12 cellular contexts compared by ENCODE assay signal in the genomic region with DNA sequence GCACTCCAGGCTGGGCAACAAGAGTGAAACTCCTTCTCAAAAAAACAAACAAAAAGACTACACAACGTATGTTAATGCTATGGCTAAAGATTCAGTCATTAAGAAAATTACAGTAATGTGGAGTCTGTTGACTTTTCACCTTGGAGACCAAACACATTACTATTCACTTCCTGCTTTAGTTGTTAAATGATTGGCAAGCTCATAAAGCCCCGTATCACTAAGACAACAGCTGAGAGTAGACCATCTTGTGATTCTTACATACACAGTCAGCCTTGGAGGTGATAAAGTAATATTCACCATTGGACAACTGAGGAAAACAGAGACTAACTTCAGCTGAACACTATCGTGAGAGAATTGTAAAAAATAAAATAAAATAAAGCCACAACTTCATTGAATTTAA.
DNase-seq lines count a peak whose midpoint lies in the region; ATAC-seq and TF ChIP-seq lines count a peak whose summit lies in the region.
"Had no signal": no experiment of that assay in that cellular context is flagged by ENCODE, and none has a peak within 500 bp of the region (broad histone marks: within the 10 kb centered on the region; RNA-seq: fewer than 3 reads in every experiment).

No MANE protein-coding gene starts in this region.

- ATAC-seq in HG03095 (IDR thresholded peaks at IDR 0.05; ENCODE audit: unreplicated experiment) (peak; percentile 69), GM19452 (IDR thresholded peaks at IDR 0.05; ENCODE audit: unreplicated experiment) (no peak)

- in situ Hi-C loops in ACHN (cut with HindIII; ENCODE audit: low pct_ligation_motif_present, low pct_unique_long_range_greater_than_20kb, low sequenced_read_pairs): no loop called here

- H3K4me2 ChIP-seq in hepatocyte (no peak overlapping the region), SK-N-SH (no peak overlapping the region)

- no peaks in the 10 kb centered on the region for H3F3A ChIP-seq in SK-N-SH (replicated peaks; ENCODE audit: insufficient read depth)

- TF ChIP-seq RAD21 in SK-N-SH (IDR thresholded peaks at IDR 0.05; ENCODE audit: low read length): no peak

- H3K9me2 ChIP-seq in hepatocyte (replicated peaks; ENCODE audit: insufficient read depth): no peaks in the 10 kb centered on the region
- H3K9me2 ChIP-seq in SK-N-SH: no peaks in the 10 kb centered on the region

- CTCF ChIA-PET in SK-N-SH (lab: Yijun Ruan, JAX): interaction anchor here (1.5 kb wide), 1 partner anchor 9 kb away, joined by 5 read pairs; no protein-coding TSS in a partner anchor

- no peaks in the 10 kb centered on the region for H3K9me3 ChIP-seq in hepatocyte (ENCODE audit: low read depth)
- H3K9me3 ChIP-seq in SK-N-SH: no peaks in the 10 kb centered on the region

- H3K4me3 ChIP-seq in hepatocyte (no peak overlapping the region), SK-N-SH (ENCODE audit: low read depth in 2 of 2, low read length in 1 of 2) (no peak overlapping the region)

- no peak overlapping the region for H2AFZ ChIP-seq in hepatocyte
- H2AFZ ChIP-seq in SK-N-SH (ENCODE audit: low read depth): no peak overlapping the region

- POLR2A ChIA-PET in SK-N-SH (lab: Yijun Ruan, JAX): no interaction called here

- H4K20me1 ChIP-seq in hepatocyte (ENCODE audit: insufficient read depth, poor library complexity, severe bottlenecking) (no peaks in the 10 kb centered on the region), SK-N-SH (ENCODE audit: insufficient read depth) (no peaks in the 10 kb centered on the region)

- no peaks in the 10 kb centered on the region for H3K79me2 ChIP-seq in hepatocyte
- H3K79me2 ChIP-seq in SK-N-SH (ENCODE audit: insufficient read depth): no peaks in the 10 kb centered on the region

- no peak for TF ChIP-seq EP300 in SK-N-SH (IDR thresholded peaks at IDR 0.05; ENCODE audit: borderline replicate concordance in 1 of 2, low read depth in 1 of 2, low read length in 1 of 2)

- TF ChIP-seq CTCF in hepatocyte (IDR thresholded peaks at IDR 0.05; ENCODE audit: poor library complexity) (no peak), SK-N-SH (IDR thresholded peaks at IDR 0.05) (no peak)

- H3K36me3 ChIP-seq in hepatocyte (replicated peaks; ENCODE audit: insufficient read depth, low read depth) (no peaks in the 10 kb centered on the region), SK-N-SH (replicated peaks in 1 of 2; ENCODE audit: control insufficient read depth in 1 of 2, insufficient read depth in 2 of 2, low read length in 1 of 2) (no peaks in the 10 kb centered on the region)

- WGBS in hepatocyte (ENCODE audit: low lambda C conversion rate, missing lambda C conversion rate): 58% methylated on average over 3 of the region's 3 CpGs
- WGBS in SK-N-SH (ENCODE audit: low lambda C conversion rate): 67% methylated on average over 3 of the region's 3 CpGs

- H3K9ac ChIP-seq in SK-N-SH: no peak overlapping the region

- H3K27ac ChIP-seq in hepatocyte (no peak overlapping the region), substantia nigra (ENCODE audit: low read depth, low read length, poor library complexity, severe bottlenecking) (no peak overlapping the region), SK-N-SH (ENCODE audit: low read depth in 2 of 2, low read length in 1 of 2) (no peak overlapping the region)
- H3K27ac ChIP-seq: RWPE1 had no signal

- H3K27me3 ChIP-seq in hepatocyte: no peaks in the 10 kb centered on the region
- no peaks in the 10 kb centered on the region for H3K27me3 ChIP-seq in SK-N-SH (ENCODE audit: insufficient read depth)

- H3K4me1 ChIP-seq in hepatocyte (ENCODE audit: insufficient read depth) (peaks cover 5% of the 10 kb centered on the region), SK-N-SH (ENCODE audit: control insufficient read depth in 1 of 2, insufficient read depth in 2 of 2, low read depth in 1 of 2, low read length in 1 of 2) (no peaks in the 10 kb centered on the region; a peak in 1 of 4 replicates)

- DNase-seq in DMS153 (lab: John Stamatoyannopoulos, UW) (peak; percentile 87), NCI-H526 treated with DMSO at 0.1 percent for 48 hours (lab: John Stamatoyannopoulos, UW) (peak; percentile 42), hepatocyte (ENCODE audit: low spot score) (peak; percentile 42), ACHN (no peak), substantia nigra (lab: John Stamatoyannopoulos, UW) (no peak), SK-N-SH (no peak)
- DNase-seq: head of caudate nucleus; naive B cell; stimulated activated CD4-positive, alpha-beta T cell treated with anti-CD3 and anti-CD28 coated beads, Interleukin-2, amount 100 ng/mL, for 24 hours had no signal

TF ChIP-seq in SK-N-SH, 30 proteins besides CTCF, POLR2A, EP300 and RAD21:
- TF ChIP-seq MXI1 (IDR thresholded peaks at IDR 0.05; ENCODE audit: low read depth, low read length): no peak
- TF ChIP-seq, protein P1, sequence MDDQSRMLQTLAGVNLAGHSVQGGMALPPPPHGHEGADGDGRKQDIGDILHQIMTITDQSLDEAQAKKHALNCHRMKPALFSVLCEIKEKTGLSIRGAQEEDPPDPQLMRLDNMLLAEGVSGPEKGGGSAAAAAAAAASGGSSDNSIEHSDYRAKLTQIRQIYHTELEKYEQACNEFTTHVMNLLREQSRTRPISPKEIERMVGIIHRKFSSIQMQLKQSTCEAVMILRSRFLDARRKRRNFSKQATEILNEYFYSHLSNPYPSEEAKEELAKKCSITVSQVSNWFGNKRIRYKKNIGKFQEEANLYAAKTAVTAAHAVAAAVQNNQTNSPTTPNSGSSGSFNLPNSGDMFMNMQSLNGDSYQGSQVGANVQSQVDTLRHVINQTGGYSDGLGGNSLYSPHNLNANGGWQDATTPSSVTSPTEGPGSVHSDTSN (IDR thresholded peaks at IDR 0.05): no peak
- TF ChIP-seq FOXM1 (IDR thresholded peaks at IDR 0.05; ENCODE audit: low read depth): no peak
- no peak for TF ChIP-seq RFX5 (IDR thresholded peaks at IDR 0.05; ENCODE audit: low read length)
- TF ChIP-seq SMC3 (IDR thresholded peaks at IDR 0.05; ENCODE audit: low read depth, low read length): no peak
- no peak for TF ChIP-seq TAF1 (IDR thresholded peaks at IDR 0.05; ENCODE audit: borderline replicate concordance, low read depth, low read length)
- TF ChIP-seq YY1 (IDR thresholded peaks at IDR 0.05; ENCODE audit: low read depth): no peak
- TF ChIP-seq IRF3 (IDR thresholded peaks at IDR 0.05; ENCODE audit: low read depth, low read length): no peak
- no peak for TF ChIP-seq USF2 (IDR thresholded peaks at IDR 0.05; ENCODE audit: borderline replicate concordance, low read depth, low read length)
- no peak for TF ChIP-seq GATA2 (CRISPR knock-in tag; IDR thresholded peaks at IDR 0.05)

Comparison
In these comparisons a context has a peak if more than half of its experiments do, and no peak if none do; other contexts are left out.
1. DNase-seq: peak in DMS153 (single experiment), NCI-H526 treated with DMSO at 0.1 percent for 48 hours (single experiment) and hepatocyte (single experiment); none in ACHN (single experiment), substantia nigra (0 of 49) and SK-N-SH (single experiment).